1 cellular context compared by ENCODE assay signal in the genomic region with DNA sequence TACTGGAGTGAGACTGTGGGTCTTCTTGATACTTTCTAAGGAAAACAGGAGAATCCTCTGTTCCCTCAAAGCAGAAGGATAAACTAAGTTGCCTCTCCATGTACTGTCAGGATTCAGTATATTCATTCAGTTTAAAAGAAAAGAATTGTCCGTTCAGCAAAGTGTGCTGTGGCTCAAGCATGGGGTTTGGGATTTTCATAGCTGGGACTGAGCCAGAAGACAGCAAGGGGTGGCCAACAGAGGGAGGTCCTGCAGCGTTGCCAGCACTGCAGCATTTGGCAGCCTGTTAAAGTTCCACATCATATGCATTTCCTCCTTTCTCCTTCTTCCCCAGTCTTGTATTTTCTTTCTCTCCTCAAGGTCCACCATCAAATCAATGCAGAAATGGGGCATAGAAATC.
TF ChIP-seq lines count a peak whose summit lies in the region.

No MANE protein-coding gene starts in this region.

TF ChIP-seq in H1, 55 proteins besides CTCF, POLR2A, EP300 and RAD21 (continued from another document):
- no peak for TF ChIP-seq TAF7 (optimal IDR thresholded peaks at IDR 0.05; ENCODE audit: borderline replicate concordance, low read depth, low read length)
- TF ChIP-seq SP1 (IDR thresholded peaks at IDR 0.05; ENCODE audit: low read depth, low read length): no peak
- TF ChIP-seq JUND (IDR thresholded peaks at IDR 0.05; ENCODE audit: low read length): no peak
- TF ChIP-seq TBP (IDR thresholded peaks at IDR 0.05; ENCODE audit: low read depth, low read length): no peak
- TF ChIP-seq TEAD4 (IDR thresholded peaks at IDR 0.05; ENCODE audit: low read depth, low read length): no peak
- no peak for TF ChIP-seq NRF1 (IDR thresholded peaks at IDR 0.05; ENCODE audit: low read depth, low read length)
- no peak for TF ChIP-seq CHD2 (IDR thresholded peaks at IDR 0.05; ENCODE audit: low read length)
TF ChIP-seq in H1: peak in this region for 0.
